8 cellular contexts compared by ENCODE assay signal in the genomic region with DNA sequence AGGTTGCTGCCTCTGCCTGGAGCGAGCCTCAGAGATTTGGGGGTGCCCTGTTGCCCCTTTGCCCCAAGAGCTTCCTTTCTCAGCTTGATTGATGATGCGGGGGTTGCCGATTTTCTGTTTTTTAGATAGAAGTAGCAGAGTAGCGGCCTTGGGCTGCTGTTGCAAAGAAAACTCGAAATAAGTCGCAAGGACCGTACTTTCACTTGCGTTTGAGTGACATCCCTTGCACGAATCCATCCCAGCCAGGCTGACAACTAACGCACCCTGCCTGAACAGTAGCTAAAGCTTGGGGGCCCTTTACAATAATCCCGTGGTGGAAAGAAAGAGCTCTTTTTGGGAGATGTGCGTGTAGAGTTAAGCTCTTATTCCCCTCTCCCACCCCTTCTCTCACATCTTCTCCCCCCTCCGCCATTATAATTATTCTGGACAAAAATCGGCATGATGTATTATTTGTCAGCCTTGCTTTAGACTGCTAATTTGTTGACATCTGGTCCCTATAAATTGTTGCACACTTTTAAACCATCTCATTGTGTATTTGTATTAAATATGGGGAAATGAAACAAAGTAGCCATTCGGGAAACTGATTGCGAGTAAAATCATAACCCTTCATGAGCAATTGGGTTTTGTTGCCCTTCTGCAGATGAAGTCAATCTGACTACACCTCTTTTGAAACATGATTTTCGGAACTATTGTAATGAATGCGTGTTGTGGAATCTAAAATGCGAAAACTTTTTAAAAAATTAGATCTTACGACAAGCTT. TPM values are rescaled to one million over a fixed set of nuclear protein-coding genes. Genes with fewer than 3 reads are reported as not detected.
DNase-seq lines count a peak whose midpoint lies in the region; ATAC-seq and TF ChIP-seq lines count a peak whose summit lies in the region.

No MANE protein-coding gene starts in this region.

- no peaks in the 10 kb centered on the region for H3F3A ChIP-seq in GM23248 (ENCODE audit: insufficient read depth)

- H3K4me1 ChIP-seq in GM23248 (ENCODE audit: insufficient read depth) (0 out of 2 replicates have a peak, but pooled peaks cover 7% of the 10 kb centered on the region), aorta (ENCODE audit: control insufficient read depth in 1 of 2, insufficient read depth in 2 of 2, low read length in 2 of 2) (no peaks in the 10 kb centered on the region)

- H4K20me1 ChIP-seq in GM23248 (ENCODE audit: insufficient read depth) = peaks cover 11% of the 10 kb centered on the region

- intact Hi-C loops in aorta (cut with DNase I) = no loop called here

- H3K36me3 ChIP-seq in GM23248 (ENCODE audit: low read depth) = no peaks in the 10 kb centered on the region
- no peaks in the 10 kb centered on the region for H3K36me3 ChIP-seq in aorta (ENCODE audit: control insufficient read depth in 1 of 2, insufficient read depth in 2 of 2, low read length in 1 of 2)

- in situ Hi-C loops in GM23248 (cut with MboI) = no loop called here

- H3K27me3 ChIP-seq in GM23248 (replicated peaks; ENCODE audit: insufficient read depth) (no peaks in the 10 kb centered on the region), aorta (ENCODE audit: control insufficient read depth in 1 of 2, insufficient read depth in 2 of 2, low read length in 1 of 2) (no peaks in the 10 kb centered on the region)

- H3K9ac ChIP-seq in GM23248 = peak overlapping the region; percentile 89

- DNase-seq in GM23248 (peak; percentile 61), LHCN-M2 (ENCODE audit: low read depth) (peak; percentile 19), fibroblast of the aortic adventitia (ENCODE audit: low read depth) (peak; percentile 27), occipital lobe (lab: John Stamatoyannopoulos, UW) (peak; percentile 5), aorta (no peak), GF-D8 (lab: John Stamatoyannopoulos, UW) (no peak)
- DNase-seq in activated T-cell treated with anti-CD3 and anti-CD28 coated beads, Interleukin-2, amount 50 U/mL, for 24 hours = no peak

- peak overlapping the region; percentile 94 for H3K4me3 Mint-ChIP-seq in activated T-cell treated with anti-CD3 and anti-CD28 coated beads, Interleukin-2, amount 50 U/mL, for 24 hours

- no peaks in the 10 kb centered on the region for H3K9me3 ChIP-seq in GM23248 (ENCODE audit: low read depth)
- H3K9me3 ChIP-seq in aorta (ENCODE audit: control insufficient read depth, low read length) = no peaks in the 10 kb centered on the region

- peak overlapping the region; percentile 78 for H3K4me2 ChIP-seq in GM23248 (ENCODE audit: unreplicated experiment)

- peak overlapping the region; percentile 50 for H3K27ac ChIP-seq in GM23248
- peak overlapping the region in 1 of 2 donors; percentile 17 for H3K27ac ChIP-seq in aorta (ENCODE audit: low read depth in 1 of 2, low read length in 2 of 2)

- H3K27me3 Mint-ChIP-seq in activated T-cell treated with anti-CD3 and anti-CD28 coated beads, Interleukin-2, amount 50 U/mL, for 24 hours = no peaks in the 10 kb centered on the region

- peak overlapping the region; percentile 96 for H3K27ac Mint-ChIP-seq in activated T-cell treated with anti-CD3 and anti-CD28 coated beads, Interleukin-2, amount 50 U/mL, for 24 hours

- peak overlapping the region; percentile 83 for H3K4me3 ChIP-seq in GM12875 (ENCODE audit: low read depth, low read length)
- H3K4me3 ChIP-seq in GM23248 = peak overlapping the region; percentile 91
- peak overlapping the region; percentile 89 for H3K4me3 ChIP-seq in fibroblast of the aortic adventitia (ENCODE audit: low read depth, low read length)
- H3K4me3 ChIP-seq in aorta (ENCODE audit: low read length in 2 of 2) = peak overlapping the region; percentile 78 to 86

- no peak for TF ChIP-seq CTCF in GM12875 (IDR thresholded peaks at IDR 0.05; ENCODE audit: borderline replicate concordance, insufficient read depth, low read depth, low read length)
- no peak for TF ChIP-seq CTCF in fibroblast of the aortic adventitia (IDR thresholded peaks at IDR 0.05; ENCODE audit: insufficient read depth, low read length)

- peak; percentile 28 for ATAC-seq in aorta (ENCODE audit: low FRiP score)

- no peaks in the 10 kb centered on the region for H3K9me2 ChIP-seq in GM23248 (ENCODE audit: insufficient read depth)

- H3K9me3 Mint-ChIP-seq in activated T-cell treated with anti-CD3 and anti-CD28 coated beads, Interleukin-2, amount 50 U/mL, for 24 hours = no peaks in the 10 kb centered on the region

- 11 to 12% methylated on average over 20 of the region's 20 CpGs for WGBS in GM23248 (ENCODE audit: low coverage in 1 of 2, low lambda C conversion rate in 2 of 2, missing lambda C conversion rate in 2 of 2), 2 experiments
- 13% methylated on average over 20 of the region's 20 CpGs for WGBS in aorta, 2 donors

- H2AFZ ChIP-seq in GM23248 = peak overlapping the region; percentile 66

- peaks cover 56% of the 10 kb centered on the region for H3K79me2 ChIP-seq in GM23248 (ENCODE audit: insufficient read depth)

- H3K36me3 Mint-ChIP-seq in activated T-cell treated with anti-CD3 and anti-CD28 coated beads, Interleukin-2, amount 50 U/mL, for 24 hours (ENCODE audit: low read depth) = peaks cover 27% of the 10 kb centered on the region

- H3K4me1 Mint-ChIP-seq in activated T-cell treated with anti-CD3 and anti-CD28 coated beads, Interleukin-2, amount 50 U/mL, for 24 hours (ENCODE audit: low read depth) = peaks cover 46% of the 10 kb centered on the region

RNA-seq across cellular contexts. Expression of a gene that starts 0.9 kb away (rescaled TPM):
- total RNA-seq in GM23248 (2014; rRNA removed; shearing (Covaris generic)) = 48.3 and 51.3 TPM in 2 replicates
- 72.4 and 74.0 TPM in 2 replicates for polyA plus RNA-seq in GM23248 (2016; fragmentation: Nextera tagmentation; extraction: Ambion mirVana)
- 70.6 and 71.6 TPM in 2 replicates for total RNA-seq in LHCN-M2 (2014; rRNA removed)
- polyA plus RNA-seq in LHCN-M2 (2012) = 35.4 TPM
- total RNA-seq in fibroblast of the aortic adventitia (ENCODE audit: low replicate concordance) = 61.7 and 93.2 TPM in 2 replicates
- total RNA-seq in occipital lobe = 46.5 TPM
- 10 to 100 TPM; 53.4 to 59.4 TPM for total RNA-seq in aorta
- polyA plus RNA-seq in aorta = 10 to 100 TPM; 14.0 to 26.8 TPM

RNA-seq across cellular contexts. Expression of a gene that starts 52.4 kb away (rescaled TPM):
- 68.0 and 83.9 TPM in 2 replicates for total RNA-seq in GM23248 (2014; rRNA removed; shearing (Covaris generic))
- 18.1 and 20.5 TPM in 2 replicates for polyA plus RNA-seq in GM23248 (2016; fragmentation: Nextera tagmentation; extraction: Ambion mirVana)
- 40.7 and 45.5 TPM in 2 replicates for total RNA-seq in LHCN-M2 (2014; rRNA removed)
- polyA plus RNA-seq in LHCN-M2 (2012) = 21.0 TPM
- total RNA-seq in fibroblast of the aortic adventitia (ENCODE audit: low replicate concordance) = 33.8 and 50.5 TPM in 2 replicates
- total RNA-seq in occipital lobe = 75.2 TPM
- total RNA-seq in aorta = 10 to 100 TPM; 48.0 to 60.0 TPM
- polyA plus RNA-seq in aorta = 10 to 100 TPM; 10.1 to 25.6 TPM

Comparison
In these comparisons a context has a peak if more than half of its experiments do, and no peak if none do; other contexts are left out.
1. DNase-seq: peak in GM23248 (single experiment), LHCN-M2 (single experiment), fibroblast of the aortic adventitia (single experiment) and occipital lobe (single experiment); none in activated T-cell treated with anti-CD3 and anti-CD28 coated beads, Interleukin-2, amount 50 U/mL, for 24 hours (single experiment), aorta (0 of 2) and GF-D8 (single experiment).
2. Peak in every context shown above with its lines, with median percentiles within 50 percentile points of each other: H3K4me3 ChIP-seq.